In genomic region chr22:47409501-47410275, GRCh38 we compare ENCODE assay signal across 22 cellular contexts.
DNase-seq lines count a peak whose midpoint lies in the region; ATAC-seq, FAIRE-seq and TF ChIP-seq lines count a peak whose summit lies in the region.
"Had no signal": no experiment of that assay in that cellular context is flagged by ENCODE, and none has a peak within 500 bp of the region (broad histone marks: within the 10 kb centered on the region; RNA-seq: fewer than 3 reads in every experiment).

No MANE protein-coding gene starts in this region.

- H3K4me3 ChIP-seq in WERI-Rb-1 (ENCODE audit: low read depth, low read length): no peak overlapping the region
- no peak overlapping the region for H3K4me3 ChIP-seq in kidney (ENCODE audit: low read length in 2 of 2)
- no peak overlapping the region for H3K4me3 ChIP-seq in upper lobe of right lung
- H3K4me3 ChIP-seq: A549, MG63, SJSA1 had no signal

- no peaks in the 10 kb centered on the region for H3K4me1 ChIP-seq in kidney (ENCODE audit: control insufficient read depth in 1 of 2, insufficient read depth in 1 of 2, low read depth in 1 of 2, low read length in 2 of 2)
- no peaks in the 10 kb centered on the region for H3K4me1 ChIP-seq in upper lobe of right lung
- H3K4me1 ChIP-seq: A549, Caco-2, SJSA1 had no signal

- no peak overlapping the region for H3K27ac ChIP-seq in WERI-Rb-1
- no peak overlapping the region for H3K27ac ChIP-seq in kidney (ENCODE audit: low read depth in 2 of 2, low read length in 2 of 2)
- no peak overlapping the region for H3K27ac ChIP-seq in upper lobe of right lung
- H3K27ac ChIP-seq: A549, SJSA1 had no signal

- H3K27me3 ChIP-seq in WERI-Rb-1 (ENCODE audit: insufficient read depth, low read depth, severe bottlenecking) (no peaks in the 10 kb centered on the region), upper lobe of right lung (peaks cover 13% of the 10 kb centered on the region)
- H3K27me3 ChIP-seq: MG63 had no signal

- intact Hi-C loops in cardiac septum (cut with DNase I) (loop anchor here (10.0 kb wide), 1 partner anchor 295 kb away; no protein-coding TSS in a partner anchor), Right ventricle myocardium superior (cut with DNase I) (no loop called here), kidney (cut with DNase I) (no loop called here), upper lobe of right lung (cut with DNase I) (no loop called here)

- DNase-seq in cardiac septum (ENCODE audit: low spot score): peak; percentile 55
- no peak for DNase-seq in Right ventricle myocardium superior
- DNase-seq in WERI-Rb-1: peak; percentile 90
- DNase-seq in kidney: peak; percentile 54
- DNase-seq in upper lobe of right lung: peak; percentile 7
- no peak for DNase-seq in AML-193 (lab: John Stamatoyannopoulos, UW)
- DNase-seq: CD4-positive, alpha-beta memory T cell; DND-41; GOT3; Kasumi-1; MG63; NCI-H1417; NCI-H187; NCI-H69 had no signal

- no peak for FAIRE-seq in kidney (lab: Jason Lieb, UNC)
- FAIRE-seq: A549, GM12891 had no signal

- H3K9me3 ChIP-seq in WERI-Rb-1 (ENCODE audit: severe bottlenecking) (no peaks in the 10 kb centered on the region), kidney (ENCODE audit: control insufficient read depth in 1 of 2, low read length in 2 of 2) (no peaks in the 10 kb centered on the region), upper lobe of right lung (no peaks in the 10 kb centered on the region)
- H3K9me3 ChIP-seq: A549, Caco-2, MG63, SJSA1 had no signal

- ATAC-seq in Right ventricle myocardium superior (ENCODE audit: poor library complexity): no peak
- no peak for ATAC-seq in upper lobe of right lung
- no peak for ATAC-seq in GM21825 (IDR thresholded peaks at IDR 0.05; ENCODE audit: unreplicated experiment)
- no peak for ATAC-seq in GM19351 (IDR thresholded peaks at IDR 0.05; ENCODE audit: unreplicated experiment)
- ATAC-seq: A549, HCT116, Panc1 had no signal

- no peak overlapping the region for H3K9ac ChIP-seq in kidney (ENCODE audit: low read length in 2 of 2)

- H3K36me3 ChIP-seq in WERI-Rb-1 (no peaks in the 10 kb centered on the region), kidney (ENCODE audit: control insufficient read depth in 1 of 2, insufficient read depth in 2 of 2, low read length in 2 of 2) (no peaks in the 10 kb centered on the region), upper lobe of right lung (no peaks in the 10 kb centered on the region)
- H3K36me3 ChIP-seq: MG63, SJSA1 had no signal

- peak; percentile 47; the same call in 1 of the 2 replicates for TF ChIP-seq CTCF in WERI-Rb-1 (IDR thresholded peaks at IDR 0.05; ENCODE audit: low read depth, low read length)
- no peak for TF ChIP-seq CTCF in kidney (IDR thresholded peaks at IDR 0.05; ENCODE audit: borderline replicate concordance, extremely low read depth, insufficient read depth)
- TF ChIP-seq CTCF in upper lobe of right lung (IDR thresholded peaks at IDR 0.05): no peak

Comparison
In these comparisons a context has a peak if more than half of its experiments do, and no peak if none do; other contexts are left out.
1. DNase-seq: peak in cardiac septum (single experiment), WERI-Rb-1 (single experiment), kidney (single experiment) and upper lobe of right lung (single experiment); none in Right ventricle myocardium superior (single experiment) and AML-193 (0 of 2).